In genomic region chr19:41323023-41323422, GRCh38 we compare ENCODE assay signal across 1 cellular context.
TF ChIP-seq lines count a peak whose summit lies in the region.

No MANE protein-coding gene starts in this region.

TF ChIP-seq in HCT116, 20 proteins besides CTCF, POLR2A, EP300 and RAD21 (continued from another document):
- no peak for TF ChIP-seq FOSL1 (IDR thresholded peaks at IDR 0.05; ENCODE audit: low read depth)
